In the genomic region with DNA sequence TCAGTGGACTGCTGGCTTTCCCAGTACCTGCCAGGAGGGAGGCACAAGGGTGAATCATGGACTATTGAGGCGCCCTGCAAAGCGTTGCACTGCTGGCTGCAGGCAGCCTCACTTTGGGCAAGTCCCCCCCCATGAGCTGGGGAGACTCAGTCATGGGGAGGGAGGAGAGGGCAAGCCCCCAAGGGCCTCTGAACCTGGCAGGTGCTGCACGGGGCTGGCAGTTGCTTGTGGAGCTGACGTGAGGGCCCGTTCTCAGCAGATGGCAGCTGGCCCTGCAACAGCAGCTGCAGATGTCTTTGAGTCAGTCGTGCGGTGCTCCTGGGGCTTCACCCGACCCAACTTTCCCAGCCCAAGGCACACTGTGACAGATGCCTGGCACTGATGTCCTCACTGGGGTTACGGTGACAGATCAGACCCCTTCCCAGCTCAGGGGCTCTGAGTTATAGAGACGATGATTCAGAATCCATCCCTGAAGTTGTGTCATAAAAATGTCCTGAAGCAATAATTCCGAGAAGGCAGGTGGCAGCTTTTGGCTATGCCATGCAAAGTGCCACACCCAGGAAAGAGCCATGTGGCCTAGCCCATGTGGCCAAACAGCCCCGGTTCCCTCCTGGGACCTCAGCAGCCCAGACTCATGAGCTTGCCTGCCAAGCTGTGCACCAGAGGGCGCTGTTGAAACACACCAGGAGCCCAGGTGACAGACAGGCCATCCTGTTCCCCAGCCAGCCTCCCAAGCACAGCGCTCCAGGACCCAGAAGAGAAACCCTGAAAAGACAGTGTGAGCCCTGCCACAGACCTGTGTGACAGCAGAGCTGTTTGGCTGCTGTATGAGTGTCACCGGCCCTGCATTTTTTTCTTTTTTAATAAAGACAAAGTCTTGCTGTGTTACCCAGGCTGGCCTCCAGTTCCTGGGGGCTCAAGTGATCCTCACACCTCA, we compare ENCODE assay signal across 8 cellular contexts. TPM values are rescaled to one million over a fixed set of nuclear protein-coding genes. Genes with fewer than 3 reads are reported as not detected.
DNase-seq lines count a peak whose midpoint lies in the region; ATAC-seq and TF ChIP-seq lines count a peak whose summit lies in the region.

No MANE protein-coding gene starts in this region.

- peaks cover 34% of the 10 kb centered on the region for H3K36me3 Mint-ChIP-seq in chondrocyte (ENCODE audit: low read depth)

- H3K27ac ChIP-seq in left lung, result peak overlapping the region in 1 of 2 donors; percentile 28

- no peaks in the 10 kb centered on the region for H3K9me3 Mint-ChIP-seq in chondrocyte (ENCODE audit: low read depth)

- TF ChIP-seq CTCF in chondrocyte (IDR thresholded peaks at IDR 0.05) (peak; percentile 95), left lung (IDR thresholded peaks at IDR 0.05) (peak; percentile 77 to 87)

- intact Hi-C loops in left lung (cut with DNase I), result loop anchor here in 1 of 2 donors (5.0 to 10.0 kb wide), 2 partner anchors 92 to 169 kb away; no protein-coding TSS in a partner anchor

- no peaks in the 10 kb centered on the region for H3K27me3 ChIP-seq in left lung

- H3K9me3 ChIP-seq in left lung, result no peaks in the 10 kb centered on the region

- no peak overlapping the region for H3K4me3 ChIP-seq in left lung

- peak; percentile 65 for ATAC-seq in GM18502 (IDR thresholded peaks at IDR 0.05; ENCODE audit: poor library complexity, unreplicated experiment)
- peak; percentile 75 for ATAC-seq in HG03097 (IDR thresholded peaks at IDR 0.05; ENCODE audit: low FRiP score, unreplicated experiment)
- ATAC-seq in left lung, result peak; percentile 98

- peaks cover 0 to 13% of the 10 kb centered on the region in 2 donors for H3K4me1 ChIP-seq in left lung

- H3K27ac Mint-ChIP-seq in chondrocyte (ENCODE audit: unreplicated experiment), result peak overlapping the region; percentile 63

- no peak overlapping the region for H3K4me3 Mint-ChIP-seq in chondrocyte (ENCODE audit: unreplicated experiment)

- DNase-seq in A172 (ENCODE audit: low spot score), result peak; percentile 96
- DNase-seq in NCI-H460 (ENCODE audit: extremely low read depth, low read depth), result peak; percentile 83
- DNase-seq in activated CD4-positive, alpha-beta T cell treated with anti-CD3 and anti-CD28 coated beads for 1 hour, result peak; percentile 77
- no peak for DNase-seq in chondrocyte (ENCODE audit: low spot score)
- DNase-seq in left lung, result peak; percentile 92 to 95
- peak; percentile 89 for DNase-seq in stimulated activated CD4-positive, alpha-beta T cell treated with anti-CD3 and anti-CD28 coated beads, Interleukin-4, amount 100 ng/mL, for 24 hours

- peaks cover 6% of the 10 kb centered on the region for H3K4me1 Mint-ChIP-seq in chondrocyte (ENCODE audit: low read depth)

- H3K27me3 Mint-ChIP-seq in chondrocyte (ENCODE audit: low read depth), result no peaks in the 10 kb centered on the region

- peaks cover 0 to 100% of the 10 kb centered on the region in 2 donors for H3K36me3 ChIP-seq in left lung

RNA-seq across cellular contexts. Expression of a gene that starts 53.6 kb away (rescaled TPM):
- total RNA-seq in A172 (2014; rRNA removed; shearing (Covaris generic)), result 118 and 151 TPM in 2 replicates
- 30.4 and 33.7 TPM in 2 replicates for total RNA-seq in NCI-H460 (2014; rRNA removed; shearing (Covaris generic))
- 40.3 and 47.5 TPM in 2 replicates for polyA plus RNA-seq in NCI-H460 (2014; cell fraction: nucleus; rRNA removed)
- total RNA-seq in chondrocyte, result 76.8 to 121 TPM (median 117 TPM) in 3 replicates
- total RNA-seq in left lung, result 100 to 1,000 TPM; 212 to 310 TPM
